Comparison of ENCODE assay signal across 8 cellular contexts in genomic region chr11:34438529-34439507, GRCh38. TPM values are rescaled to one million over a fixed set of nuclear protein-coding genes. Genes with fewer than 3 reads are reported as not detected.
DNase-seq lines count a peak whose midpoint lies in the region; ATAC-seq and TF ChIP-seq lines count a peak whose summit lies in the region.

Gene CAT (plus strand): TSS chr11:34438934. CDS start chr11:34439014, 80 bp downstream.

- ATAC-seq in GM19397 (IDR thresholded peaks at IDR 0.05; ENCODE audit: unreplicated experiment) (peak; percentile 98), HG03571 (IDR thresholded peaks at IDR 0.05; ENCODE audit: unreplicated experiment) (peak; percentile 97)

- peak within 1 kb of the TSS; percentile 99 for H3K4me3 Mint-ChIP-seq in CD14-positive monocyte

- peak within 1 kb of the TSS; percentile 90 to 97 (median 96) for H3K27ac Mint-ChIP-seq in CD14-positive monocyte

- peaks cover 0 to 13% of the 10 kb centered on the region in 2 donors for H3K36me3 Mint-ChIP-seq in CD14-positive monocyte

- no peaks in the 10 kb centered on the region for H3K27me3 Mint-ChIP-seq in CD14-positive monocyte (ENCODE audit: low read depth in 3 of 3)

- intact Hi-C loops in CD14-positive monocyte (cut with micrococcal nuclease): no loop called here

- no peak for TF ChIP-seq CTCF in CD14-positive monocyte (IDR thresholded peaks at IDR 0.05)

- peak; percentile 96 for DNase-seq in CD14-positive monocyte (ENCODE audit: low spot score)
- peak; percentile 97 for DNase-seq in NCI-H82 (lab: John Stamatoyannopoulos, UW)
- DNase-seq in activated CD4-positive, alpha-beta T cell treated with anti-CD3 and anti-CD28 coated beads, Interleukin-2, amount 50 U/mL, for 48 hours: peak; percentile 99
- DNase-seq in dermis microvascular lymphatic vessel endothelial cell (ENCODE audit: low read depth in 2 of 2): peak; percentile 84 to 97
- DNase-seq in lung microvascular endothelial cell (ENCODE audit: low read depth in 2 of 2): peak; percentile 96 to 98
- peak; percentile 94 for DNase-seq in stimulated activated CD8-positive, alpha-beta memory T cell treated with anti-CD3 and anti-CD28 coated beads, Interleukin-12 subunit alpha, Interleukin-12 subunit beta, amount 100 ng/mL, for 24 hours (ENCODE audit: extremely low read depth)

- peaks cover 53% of the 10 kb centered on the region for H3K4me1 Mint-ChIP-seq in CD14-positive monocyte

- peaks cover 0 to 4% (median 0%) of the 10 kb centered on the region in 7 donors for H3K9me3 Mint-ChIP-seq in CD14-positive monocyte

RNA-seq across cellular contexts. Expression of gene CAT, which starts in this region (rescaled TPM):
- 100 to 1,000 TPM; 429 to 432 TPM for polyA plus RNA-seq in CD14-positive monocyte
- total RNA-seq in dermis microvascular lymphatic vessel endothelial cell: 43.0 and 49.7 TPM in 2 replicates
- total RNA-seq in lung microvascular endothelial cell: 23.5 and 28.2 TPM in 2 replicates

Comparison
In these comparisons a context has a peak if more than half of its experiments do, and no peak if none do; other contexts are left out.
1. Peak in every context shown above with its lines: DNase-seq and ATAC-seq.